In the genomic region with DNA sequence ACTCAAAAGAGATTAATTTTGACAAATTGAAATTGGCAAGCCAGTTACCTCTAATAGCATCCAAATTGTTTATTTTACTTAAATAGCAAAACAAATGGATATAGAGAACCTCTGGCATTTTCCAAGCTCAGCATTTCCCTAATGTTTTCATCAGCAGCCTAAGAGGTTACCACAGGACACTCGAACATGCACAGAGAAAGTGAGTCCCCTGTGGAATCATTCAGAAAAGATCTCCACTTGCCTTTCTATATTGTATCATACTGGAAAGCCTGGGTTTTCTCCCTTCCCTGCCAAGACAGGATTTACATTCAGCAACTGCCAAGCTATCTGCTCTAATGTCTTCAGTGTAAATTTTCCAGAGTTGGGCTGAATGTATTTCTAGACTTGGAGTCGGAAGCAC, we compare ENCODE assay signal across 18 cellular contexts.
"Had no signal": no experiment of that assay in that cellular context is flagged by ENCODE, and none has a peak within 500 bp of the region (broad histone marks: within the 10 kb centered on the region; RNA-seq: fewer than 3 reads in every experiment).

No MANE protein-coding gene starts in this region.

- H3K9ac ChIP-seq: parathyroid adenoma had no signal

- H3K9me3 ChIP-seq: esophagus muscularis mucosa, heart right ventricle, psoas muscle, right atrium auricular region, uterus had no signal

- DNase-seq: effector memory CD8-positive, alpha-beta T cell; heart right ventricle; hypothalamus; kidney glomerular epithelial cell; mammary epithelial cell; naive B cell; occipital lobe; psoas muscle; stimulated activated CD4-positive, alpha-beta T cell treated with anti-CD3 and anti-CD28 coated beads, Interleukin-2, amount 100 ng/mL, for 24 hours; stimulated activated naive CD4-positive, alpha-beta T cell treated with Interleukin-2 at 50 U/mL for 16 hours; uterus had no signal

- H3K4me1 ChIP-seq: uterus had no signal

- H2AFZ ChIP-seq: parathyroid adenoma had no signal

- H3K36me3 Mint-ChIP-seq: naive B cell, type B pancreatic cell had no signal

- H3K36me3 ChIP-seq: esophagus muscularis mucosa, heart right ventricle, right atrium auricular region, uterus had no signal

- H3K79me2 ChIP-seq: parathyroid adenoma had no signal

- H3K4me1 Mint-ChIP-seq: naive B cell, nephron had no signal

- H3K27ac Mint-ChIP-seq: dendritic cell treated with granulocyte-macrophage colony-stimulating factor and Interleukin-4, amounts not matched to agents 40 ng/mL and 50 ng/mL, for 4 days; effector memory CD8-positive, alpha-beta T cell; naive B cell; type B pancreatic cell had no signal

- H3K4me3 Mint-ChIP-seq: dendritic cell treated with granulocyte-macrophage colony-stimulating factor and Interleukin-4, amounts not matched to agents 40 ng/mL and 50 ng/mL, for 4 days; effector memory CD8-positive, alpha-beta T cell; naive B cell; nephron; type B pancreatic cell had no signal

- H3K27me3 Mint-ChIP-seq: dendritic cell treated with granulocyte-macrophage colony-stimulating factor and Interleukin-4, amounts not matched to agents 40 ng/mL and 50 ng/mL, for 4 days; type B pancreatic cell had no signal

- H3K27me3 ChIP-seq: esophagus muscularis mucosa, heart right ventricle, right atrium auricular region, uterus had no signal

- H3K27ac ChIP-seq: epithelial cell of prostate, esophagus muscularis mucosa, heart right ventricle, parathyroid adenoma, psoas muscle, right atrium auricular region, uterus had no signal

- H3K4me3 ChIP-seq: esophagus muscularis mucosa, heart right ventricle, psoas muscle, right atrium auricular region, uterus had no signal
